1 cellular context compared by ENCODE assay signal in genomic region chr2:144490857-144491256, GRCh38.
TF ChIP-seq lines count a peak whose summit lies in the region.

No MANE protein-coding gene starts in this region.

TF ChIP-seq in H1, 55 proteins besides CTCF, POLR2A, EP300 and RAD21:
- no peak for TF ChIP-seq TCF12 (IDR thresholded peaks at IDR 0.05; ENCODE audit: low read depth, low read length)
- no peak for TF ChIP-seq GTF2F1 (IDR thresholded peaks at IDR 0.05; ENCODE audit: borderline replicate concordance, low read depth, low read length)
- no peak for TF ChIP-seq JUND (IDR thresholded peaks at IDR 0.05; ENCODE audit: low read length)
